ENCODE assay signal across 24 cellular contexts in genomic region chr2:240240017-240240416, GRCh38.
"Had no signal": no experiment of that assay in that cellular context is flagged by ENCODE, and none has a peak within 500 bp of the region (broad histone marks: within the 10 kb centered on the region; RNA-seq: fewer than 3 reads in every experiment).

No MANE protein-coding gene starts in this region.

- H3K4me1 ChIP-seq: colonic mucosa had no signal

- H3K9me3 ChIP-seq: adrenal gland, body of pancreas, colonic mucosa, left ventricle myocardium inferior, sigmoid colon, stomach, tibial artery had no signal

- H3K27ac ChIP-seq: adrenal gland, body of pancreas, colonic mucosa, left ventricle myocardium inferior, sigmoid colon, stomach, tibial artery, WERI-Rb-1 had no signal

- H3K4me3 ChIP-seq: adrenal gland, body of pancreas, colonic mucosa, left ventricle myocardium inferior, sigmoid colon, smooth muscle cell, stomach, tibial artery had no signal

- DNase-seq: activated CD4-positive, alpha-beta memory T cell treated with anti-CD3 and anti-CD28 coated beads, Interleukin-2, amount 10 ng/mL, durations not matched to agents 7 days and 5 days; activated CD4-positive, alpha-beta T cell treated with anti-CD3 and anti-CD28 coated beads, Interleukin-2, amount 10 ng/mL, durations not matched to agents 7 days and 5 days; activated effector memory CD4-positive, alpha-beta T cell treated with Interleukin-2 at 50 U/mL for 16 hours; activated naive CD4-positive, alpha-beta T cell treated with Interleukin-2 at 50 U/mL for 16 hours; cerebellar nuclear complex; effector memory CD4-positive, alpha-beta T cell; left ventricle myocardium inferior; mammary epithelial cell; naive thymus-derived CD8-positive, alpha-beta T cell; occipital lobe; stimulated activated CD4-positive, alpha-beta T cell treated with anti-CD3 and anti-CD28 coated beads, Interleukin-1b, Interleukin-23, amount 100 ng/mL, for 48 hours; stimulated activated CD4-positive, alpha-beta T cell treated with anti-CD3 and anti-CD28 coated beads, Interleukin-4, amount 100 ng/mL, for 4 hours; stimulated activated naive B cell treated with anti-CD40 and anti-IgM and Interleukin-4, amounts not matched to agents 10 μg/mL and 1 μg/mL and 100 μg/mL, for 72 hours; T-helper 17 cell; T1000; tibial artery; WERI-Rb-1 had no signal

- ATAC-seq: activated CD4-positive, CD25-positive, alpha-beta regulatory T cell treated with anti-CD3 and anti-CD28 coated beads, Interleukin-2, amount 50 U/mL, for 24 hours; body of pancreas; naive thymus-derived CD8-positive, alpha-beta T cell; stimulated activated naive B cell treated with anti-CD40 and anti-IgM and Interleukin-4, amounts not matched to agents 10 μg/mL and 1 μg/mL and 100 μg/mL, for 72 hours; T-helper 17 cell had no signal

- H3K36me3 ChIP-seq: adrenal gland, colonic mucosa, left ventricle myocardium inferior, sigmoid colon, stomach, tibial artery, WERI-Rb-1 had no signal

- H3K27me3 ChIP-seq: adrenal gland, body of pancreas, colonic mucosa, sigmoid colon, tibial artery had no signal

- H3K4me2 ChIP-seq: smooth muscle cell had no signal
